Comparison of ENCODE assay signal across 16 cellular contexts in the genomic region with DNA sequence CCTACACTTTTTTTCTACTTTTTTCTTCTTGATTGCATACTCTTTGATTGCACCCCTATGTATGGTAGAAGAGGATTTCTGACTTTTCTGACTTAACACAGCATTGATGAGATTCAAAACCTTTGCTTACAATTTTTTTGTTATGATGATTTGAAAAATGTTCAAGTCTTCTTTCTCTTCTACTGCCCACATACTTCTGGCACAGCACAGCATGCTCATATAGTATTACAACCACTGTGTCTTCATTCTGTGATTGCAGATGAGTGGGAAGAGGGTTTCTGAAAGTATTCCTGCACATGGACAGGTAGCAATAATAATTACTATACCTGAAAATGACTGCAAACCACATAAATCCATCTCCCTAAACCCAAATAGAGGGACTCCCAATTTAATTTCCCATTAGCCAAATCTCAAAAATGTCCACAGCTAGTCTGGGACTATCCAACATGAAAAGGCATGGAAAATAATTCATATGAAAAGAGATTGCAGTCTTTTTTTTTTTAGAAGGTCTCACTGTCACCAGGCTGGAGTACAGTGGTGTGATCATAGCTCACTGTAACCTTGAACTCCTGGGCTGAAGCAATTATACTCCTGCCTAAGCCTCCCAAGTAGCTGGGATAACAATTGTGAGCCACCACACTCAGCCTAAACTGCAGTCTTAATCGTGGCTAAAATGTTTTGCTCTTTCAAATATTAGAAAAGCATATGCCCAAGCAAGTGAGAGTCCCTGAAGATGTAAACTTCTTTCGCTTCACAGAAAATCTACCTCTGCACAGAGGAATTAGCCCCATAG.
"Had no signal": no experiment of that assay in that cellular context is flagged by ENCODE, and none has a peak within 500 bp of the region (broad histone marks: within the 10 kb centered on the region; RNA-seq: fewer than 3 reads in every experiment).

No MANE protein-coding gene starts in this region.

- ATAC-seq: activated T-helper 17 cell treated with anti-CD3 and anti-CD28 coated beads, Interleukin-2, amount 50 U/mL, for 72 hours; effector memory CD8-positive, alpha-beta T cell; foreskin keratinocyte; natural killer cell treated with Interleukin-12 subunit alpha and Interleukin-12 subunit beta and Interleukin-15 and Interleukin-18, amount 100 ng/mL, for 72 hours had no signal

- H3K4me3 ChIP-seq: body of pancreas, esophagus squamous epithelium, hepatocyte, suprapubic skin, upper lobe of left lung had no signal

- H3K79me2 ChIP-seq: hepatocyte had no signal

- H2AFZ ChIP-seq: hepatocyte had no signal

- H3K9me3 ChIP-seq: body of pancreas, esophagus squamous epithelium, neutrophil, suprapubic skin, upper lobe of left lung had no signal

- H3K4me2 ChIP-seq: hepatocyte had no signal

- H3K27ac ChIP-seq: esophagus squamous epithelium, foreskin keratinocyte, hepatocyte, suprapubic skin had no signal

- DNase-seq: activated CD4-positive, alpha-beta T cell treated with anti-CD3 and anti-CD28 coated beads, Interleukin-2, amount 50 U/mL, for 4 hours; activated naive CD4-positive, alpha-beta T cell; activated naive CD8-positive, alpha-beta T cell treated with anti-CD3 and anti-CD28 coated beads for 36 hours; activated T-cell treated with anti-CD3 and anti-CD28 coated beads, Interleukin-2, amount 50 U/mL, for 1 hour; amygdala; effector memory CD8-positive, alpha-beta T cell; esophagus squamous epithelium; foreskin keratinocyte; stimulated activated CD4-positive, alpha-beta T cell treated with anti-CD3 and anti-CD28 coated beads, Interleukin-2, amount 100 ng/mL, for 48 hours had no signal

- H3K36me3 ChIP-seq: esophagus squamous epithelium, neutrophil, suprapubic skin, upper lobe of left lung had no signal

- H3K27me3 ChIP-seq: body of pancreas, esophagus squamous epithelium, foreskin keratinocyte, hepatocyte, neutrophil, suprapubic skin, upper lobe of left lung had no signal
